ENCODE assay signal across 32 cellular contexts in genomic region chr12:107545737-107546363, GRCh38.
A peak's percentile ranks its signal among the peaks of the same experiment; 100 is the strongest.
DNase-seq lines count a peak whose midpoint lies in the region; ATAC-seq and TF ChIP-seq lines count a peak whose summit lies in the region.
"Had no signal": no experiment of that assay in that cellular context is flagged by ENCODE, and none has a peak within 500 bp of the region (broad histone marks: within the 10 kb centered on the region; RNA-seq: fewer than 3 reads in every experiment).

No MANE protein-coding gene starts in this region.

- H3K36me3 ChIP-seq in MM.1S (replicated peaks; ENCODE audit: insufficient read depth, low read length): no peaks in the 10 kb centered on the region
- no peaks in the 10 kb centered on the region for H3K36me3 ChIP-seq in PC-3 (ENCODE audit: low read depth, low read length)
- H3K36me3 ChIP-seq: neural progenitor cell, right lobe of liver, SJSA1, transverse colon, WERI-Rb-1 had no signal

- CTCF ChIA-PET in PC-3 (lab: Charles Lee): no interaction called here

- H3K27me3 ChIP-seq in MM.1S (replicated peaks; ENCODE audit: insufficient read depth, low read length): no peaks in the 10 kb centered on the region
- H3K27me3 ChIP-seq in PC-3 (ENCODE audit: low read length): no peaks in the 10 kb centered on the region
- H3K27me3 ChIP-seq: neural progenitor cell, right lobe of liver, transverse colon had no signal

- no peak overlapping the region for H3K4me2 ChIP-seq in MM.1S (ENCODE audit: low read depth, low read length)
- H3K4me2 ChIP-seq in PC-3 (ENCODE audit: low read length): no peak overlapping the region
- H3K4me2 ChIP-seq: neural progenitor cell had no signal

- H3K9me2 ChIP-seq in MM.1S (replicated peaks; ENCODE audit: insufficient read depth, low read length) (no peaks in the 10 kb centered on the region), PC-3 (replicated peaks; ENCODE audit: low read length) (no peaks in the 10 kb centered on the region)

- H3K4me1 ChIP-seq in MM.1S (ENCODE audit: low read length) (no peaks in the 10 kb centered on the region), PC-3 (ENCODE audit: insufficient read depth, low read length) (no peaks in the 10 kb centered on the region)
- H3K4me1 ChIP-seq: neural progenitor cell, right lobe of liver, SJSA1, transverse colon had no signal

- no peaks in the 10 kb centered on the region for H3K79me2 ChIP-seq in MM.1S (ENCODE audit: low read length)
- no peaks in the 10 kb centered on the region for H3K79me2 ChIP-seq in PC-3 (ENCODE audit: low read length)

- POLR2A ChIA-PET in PC-3 (lab: Charles Lee; ENCODE audit: unreplicated experiment): no interaction called here

- H3K27ac ChIP-seq in MM.1S (ENCODE audit: low read length) (no peak overlapping the region), PC-3 (ENCODE audit: low read length) (no peak overlapping the region)
- H3K27ac ChIP-seq: neural progenitor cell, parathyroid adenoma, right lobe of liver, SJSA1, transverse colon, WERI-Rb-1 had no signal

- H2AFZ ChIP-seq in MM.1S (ENCODE audit: low read length) (peak overlapping the region; percentile 20; the same call in 1 of the 2 replicates), PC-3 (ENCODE audit: low read length) (no peak overlapping the region)
- H2AFZ ChIP-seq: neural progenitor cell, parathyroid adenoma had no signal

- TF ChIP-seq CTCF in MM.1S (IDR thresholded peaks at IDR 0.05; ENCODE audit: low read length) (no peak), fibroblast of mammary gland (conservative IDR thresholded peaks at IDR 0.05; ENCODE audit: control insufficient read depth, insufficient read depth, low read depth, low read length) (no peak), PC-3 (conservative IDR thresholded peaks at IDR 0.05; ENCODE audit: low read depth, low read length) (no peak)

- peak; percentile 37 for DNase-seq in activated CD8-positive, alpha-beta memory T cell treated with anti-CD3 and anti-CD28 coated beads for 24 hours
- no peak for DNase-seq in activated CD8-positive, alpha-beta memory T cell treated with anti-CD3 and anti-CD28 coated beads, Interleukin-2, amount 50 U/mL, for 4 hours
- DNase-seq in MM.1S: no peak
- peak; percentile 85 for DNase-seq in fibroblast of mammary gland (ENCODE audit: low read depth)
- peak; percentile 54 for DNase-seq in skeletal muscle cell (ENCODE audit: low read depth)
- no peak for DNase-seq in PC-3
- no peak for DNase-seq in activated effector memory CD4-positive, alpha-beta T cell treated with anti-CD3 and anti-CD28 coated beads, Interleukin-2, amount 50 U/mL, for 16 hours
- DNase-seq: 8988T; activated CD4-positive, alpha-beta T cell treated with anti-CD3 and anti-CD28 coated beads, Interleukin-2, amount 10 ng/mL, durations not matched to agents 7 days and 5 days; activated gamma-delta T cell treated with Interleukin-2 at 50 U/mL for 16 hours; activated T-cell treated with anti-CD3 and anti-CD28 coated beads, Interleukin-2, amount 50 U/mL, for 4 hours; caudate nucleus; CD4-positive, alpha-beta memory T cell; EL; glutamatergic neuron; KBM-7; mesendoderm; NCI-H1105 treated with DMSO at 0.1 percent for 48 hours; NCI-H1930; NCI-H2171 treated with DMSO at 0.1 percent for 48 hours; NCI-H510A; right lobe of liver; stimulated activated CD4-positive, alpha-beta T cell treated with anti-CD3 and anti-CD28 coated beads, Interleukin-4, amount 100 ng/mL, for 4 hours; T-helper 9 cell; transverse colon; WERI-Rb-1 had no signal

- H3K9ac ChIP-seq in MM.1S (ENCODE audit: low read length) (no peak overlapping the region), PC-3 (ENCODE audit: low read length) (no peak overlapping the region)
- H3K9ac ChIP-seq: neural progenitor cell, parathyroid adenoma had no signal

- no peaks in the 10 kb centered on the region for H4K20me1 ChIP-seq in MM.1S (ENCODE audit: insufficient read depth, low read length)
- no peaks in the 10 kb centered on the region for H4K20me1 ChIP-seq in PC-3 (ENCODE audit: low read length)

- no peak for ATAC-seq in HG03521 (IDR thresholded peaks at IDR 0.05; ENCODE audit: unreplicated experiment)
- no peak for ATAC-seq in PC-3
- ATAC-seq: activated T-cell treated with anti-CD3 and anti-CD28 coated beads, Interleukin-2, amount 50 U/mL, for 4 hours; GM12878; left lobe of liver; right lobe of liver had no signal

- H3F3A ChIP-seq in MM.1S (ENCODE audit: insufficient read depth, low read length) (no peaks in the 10 kb centered on the region), PC-3 (ENCODE audit: low read length, unreplicated experiment) (no peaks in the 10 kb centered on the region)

- no peak overlapping the region for H3K4me3 ChIP-seq in MM.1S (ENCODE audit: low read length)
- H3K4me3 ChIP-seq in fibroblast of mammary gland (ENCODE audit: control insufficient read depth, low read depth, low read length): no peak overlapping the region
- H3K4me3 ChIP-seq in skeletal muscle cell (ENCODE audit: low read depth, low read length): no peak overlapping the region
- no peak overlapping the region for H3K4me3 ChIP-seq in PC-3 (ENCODE audit: low read length)
- H3K4me3 ChIP-seq: GM12878, neural progenitor cell, right lobe of liver, SJSA1, transverse colon had no signal

- H3K9me3 ChIP-seq in MM.1S (replicated peaks; ENCODE audit: insufficient read depth, low read length) (no peaks in the 10 kb centered on the region), PC-3 (ENCODE audit: low read length) (no peaks in the 10 kb centered on the region)
- H3K9me3 ChIP-seq: right lobe of liver, transverse colon had no signal

- BruUV-seq in PC-3 (replicated peaks; lab: Mats Ljungman, UMichigan): no TSS peak

- intact Hi-C loops in PC-3 (cut with micrococcal nuclease): no loop called here

Comparison
In these comparisons a context has a peak if more than half of its experiments do, and no peak if none do; other contexts are left out.
1. DNase-seq: peak in activated CD8-positive, alpha-beta memory T cell treated with anti-CD3 and anti-CD28 coated beads for 24 hours (single experiment), fibroblast of mammary gland (single experiment) and skeletal muscle cell (single experiment); none in activated CD8-positive, alpha-beta memory T cell treated with anti-CD3 and anti-CD28 coated beads, Interleukin-2, amount 50 U/mL, for 4 hours (single experiment), MM.1S (single experiment), PC-3 (single experiment) and activated effector memory CD4-positive, alpha-beta T cell treated with anti-CD3 and anti-CD28 coated beads, Interleukin-2, amount 50 U/mL, for 16 hours (single experiment).